In the genomic region with DNA sequence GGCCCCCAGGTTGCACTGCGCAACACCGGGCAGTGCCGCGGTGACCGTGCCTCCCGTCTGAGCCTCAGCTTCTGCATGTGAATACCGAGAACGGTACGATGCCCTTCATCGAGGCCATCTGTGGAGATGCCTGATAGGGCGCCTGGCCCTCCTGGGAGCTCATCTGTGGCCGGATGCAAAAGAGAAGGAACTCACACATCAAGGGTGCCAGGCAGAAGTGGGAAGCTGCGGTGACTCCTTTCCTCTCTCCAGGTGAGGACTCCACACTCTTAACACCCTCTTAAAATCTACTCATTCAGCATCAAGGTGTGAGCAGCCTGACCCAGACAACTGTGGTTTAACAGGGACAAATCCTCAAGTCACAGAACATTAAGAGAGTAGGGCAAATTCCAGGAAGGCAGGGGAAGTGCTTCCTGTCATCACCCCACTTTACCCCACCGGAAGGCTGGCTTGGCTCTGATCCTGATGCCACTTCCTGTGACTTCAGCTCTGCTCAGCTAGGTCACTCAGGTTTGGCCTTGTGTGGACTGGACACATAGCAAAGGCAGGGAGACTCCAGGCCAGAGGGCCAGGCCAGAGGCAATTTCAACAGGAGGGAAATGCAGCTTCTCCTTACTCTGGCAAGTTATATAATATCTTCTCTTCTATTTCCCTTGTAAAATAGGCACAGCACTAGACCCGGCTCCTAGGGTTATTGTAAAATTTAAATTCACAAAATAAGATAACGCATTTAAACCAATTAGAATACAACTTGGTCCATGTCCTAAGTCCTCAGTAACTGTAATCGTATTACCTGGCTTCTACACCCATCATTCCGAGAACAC, we compare ENCODE assay signal across 8 cellular contexts.
A peak's percentile ranks its signal among the peaks of the same experiment; 100 is the strongest.
DNase-seq lines count a peak whose midpoint lies in the region; ATAC-seq and TF ChIP-seq lines count a peak whose summit lies in the region.
"Had no signal": no experiment of that assay in that cellular context is flagged by ENCODE, and none has a peak within 500 bp of the region (broad histone marks: within the 10 kb centered on the region; RNA-seq: fewer than 3 reads in every experiment).

No MANE protein-coding gene starts in this region.

- RAD21 ChIA-PET in HCT116 (lab: Charles Lee; ENCODE audit: low non-redundant PET in 1 of 2, low total read pairs in 2 of 2, uncharacterized antibody in 2 of 2, unreplicated experiment in 2 of 2): no interaction called here

- TF ChIP-seq POLR2A in HCT116 (IDR thresholded peaks at IDR 0.05; ENCODE audit: borderline replicate concordance, extremely low read depth, insufficient read depth, insufficient read length) (no peak), gastrocnemius medialis (IDR thresholded peaks at IDR 0.05) (no peak)

- H3K27me3 ChIP-seq in HCT116 (ENCODE audit: insufficient read depth, low read length) (no peaks in the 10 kb centered on the region), RWPE2 (ENCODE audit: insufficient read depth, poor library complexity, severe bottlenecking) (no peaks in the 10 kb centered on the region), gastrocnemius medialis (no peaks in the 10 kb centered on the region), smooth muscle cell (ENCODE audit: low read depth) (no peaks in the 10 kb centered on the region)

- no peaks in the 10 kb centered on the region for H3K9me3 ChIP-seq in HCT116 (ENCODE audit: control insufficient read depth in 1 of 2, insufficient read depth in 1 of 2, low read depth in 1 of 2, low read length in 2 of 2)
- H3K9me3 ChIP-seq in RWPE2 (ENCODE audit: severe bottlenecking): no peaks in the 10 kb centered on the region
- H3K9me3 ChIP-seq in gastrocnemius medialis: no peaks in the 10 kb centered on the region
- H3K9me3 ChIP-seq in smooth muscle cell (replicated peaks; ENCODE audit: low read depth): no peaks in the 10 kb centered on the region
- H3K9me3 ChIP-seq: HAP-1 had no signal

- DNase-seq in HCT116 (ENCODE audit: low read depth, low spot score): no peak
- DNase-seq in RWPE2 (ENCODE audit: low spot score): no peak
- DNase-seq in gastrocnemius medialis: no peak
- no peak for DNase-seq in smooth muscle cell (lab: John Stamatoyannopoulos, UW; ENCODE audit: unreplicated experiment)
- DNase-seq in posterior cingulate gyrus: no peak

- H3K4me2 ChIP-seq in HCT116 (ENCODE audit: low read length) (peak overlapping the region; percentile 28; the same call in 1 of the 2 replicates), smooth muscle cell (no peak overlapping the region)

- in situ Hi-C loops in gastrocnemius medialis (cut with MboI; ENCODE audit: low sequenced_read_pairs in 4 of 4): loop anchor here (5.0 to 25.0 kb wide), 3 partner anchors 77 to 242 kb away; a partner anchor contains a TSS

- BruUV-seq in HCT116 (replicated peaks; lab: Mats Ljungman, UMichigan): no TSS peak

- H3F3A ChIP-seq in smooth muscle cell (ENCODE audit: low read depth): no peaks in the 10 kb centered on the region

- H3K27ac ChIP-seq in HCT116 (ENCODE audit: low read depth, low read length): no peak overlapping the region
- H3K27ac ChIP-seq in RWPE2 (ENCODE audit: poor library complexity, severe bottlenecking): peak overlapping the region; percentile 74
- H3K27ac ChIP-seq in cingulate gyrus (ENCODE audit: low read depth, low read length): peak overlapping the region; percentile 44
- peak overlapping the region in 3 of 4 donors; percentile 61 to 67 (median 66) for H3K27ac ChIP-seq in gastrocnemius medialis
- no peak overlapping the region for H3K27ac ChIP-seq in smooth muscle cell (ENCODE audit: low read depth)

- ATAC-seq in HCT116: no peak
- ATAC-seq in RWPE2 (ENCODE audit: low read depth): peak; percentile 12; the same call in 2 of the 3 replicates
- no peak for ATAC-seq in gastrocnemius medialis
- no peak for ATAC-seq in HG03571 (IDR thresholded peaks at IDR 0.05; ENCODE audit: unreplicated experiment)

- no peaks in the 10 kb centered on the region for H4K20me1 ChIP-seq in HCT116 (ENCODE audit: insufficient read depth)
- no peaks in the 10 kb centered on the region for H4K20me1 ChIP-seq in smooth muscle cell (ENCODE audit: low read depth)

- H3K79me2 ChIP-seq in HCT116 (ENCODE audit: insufficient read depth, low read length) (no peaks in the 10 kb centered on the region), smooth muscle cell (ENCODE audit: low read depth) (no peaks in the 10 kb centered on the region)

- CTCF ChIA-PET in HCT116 (lab: Charles Lee): interaction anchor here (1.6 to 3.9 kb wide), 3 partner anchors 11 to 248 kb away, joined by 6 to 16 read pairs (median 12); no protein-coding TSS in a partner anchor

- intact Hi-C loops in HCT116 (cut with micrococcal nuclease): loop anchor here (5.0 kb wide), 1 partner anchor 102 kb away; a partner anchor contains a TSS
- intact Hi-C loops in gastrocnemius medialis (cut with DNase I; ENCODE audit: low total_unique reads): loop anchor here (2.0 to 10.0 kb wide), 4 partner anchors 73 to 442 kb away; no protein-coding TSS in a partner anchor
- intact Hi-C loops in posterior cingulate gyrus (cut with DNase I): loop anchor here (5.0 to 10.0 kb wide), 4 partner anchors 65 to 402 kb away; a partner anchor contains a TSS

- POLR2A ChIA-PET in HCT116 (lab: Charles Lee): no interaction called here

- H3K9ac ChIP-seq in HCT116 (ENCODE audit: low read length) (no peak overlapping the region), smooth muscle cell (ENCODE audit: low read depth) (no peak overlapping the region)

- H3K4me1 ChIP-seq in HCT116 (ENCODE audit: control insufficient read depth in 1 of 2, insufficient read depth in 2 of 2, low read length in 2 of 2) (peaks cover 0 to 10% of the 10 kb centered on the region in 2 experiments; a peak in 2 of 4 replicates), RWPE2 (ENCODE audit: insufficient read depth, poor library complexity, severe bottlenecking) (peaks cover 19% of the 10 kb centered on the region), gastrocnemius medialis (peaks cover 11 to 22% of the 10 kb centered on the region in 2 donors), smooth muscle cell (ENCODE audit: low read depth) (no peaks in the 10 kb centered on the region)
- H3K4me1 ChIP-seq: HAP-1 had no signal

- no peak overlapping the region for H3K4me3 ChIP-seq in HCT116 (replicated peaks in 1 of 2; ENCODE audit: low read depth in 1 of 2, low read length in 2 of 2)
- H3K4me3 ChIP-seq in RWPE2 (ENCODE audit: severe bottlenecking): no peak overlapping the region
- H3K4me3 ChIP-seq in gastrocnemius medialis: no peak overlapping the region
- no peak overlapping the region for H3K4me3 ChIP-seq in smooth muscle cell
- H3K4me3 ChIP-seq: HAP-1 had no signal

- H3K36me3 ChIP-seq in HCT116 (ENCODE audit: control insufficient read depth in 1 of 2, insufficient read depth in 2 of 2, low read length in 2 of 2): no peaks in the 10 kb centered on the region
- H3K36me3 ChIP-seq in RWPE2 (ENCODE audit: low read depth): no peaks in the 10 kb centered on the region
- no peaks in the 10 kb centered on the region for H3K36me3 ChIP-seq in gastrocnemius medialis
- no peaks in the 10 kb centered on the region for H3K36me3 ChIP-seq in smooth muscle cell (ENCODE audit: low read depth)
- H3K36me3 ChIP-seq: HAP-1 had no signal

- TF ChIP-seq RAD21 in HCT116 (IDR thresholded peaks at IDR 0.05; ENCODE audit: low read depth): no peak

- WGBS in smooth muscle cell (ENCODE audit: low lambda C conversion rate): 85% methylated on average over 18 of the region's 18 CpGs

- no peaks in the 10 kb centered on the region for H3K9me2 ChIP-seq in HCT116 (ENCODE audit: insufficient read depth)

- H2AFZ ChIP-seq in HCT116 (ENCODE audit: low read depth, low read length, poor library complexity, severe bottlenecking) (no peak overlapping the region), smooth muscle cell (ENCODE audit: low read depth) (no peak overlapping the region)

- TF ChIP-seq CTCF in HCT116 (IDR thresholded peaks at IDR 0.05 in 2 of 3, conservative IDR thresholded peaks at IDR 0.05 in 1 of 3; ENCODE audit: borderline replicate concordance in 1 of 3, insufficient read depth in 1 of 3, low read depth in 2 of 3, low read length in 2 of 3) (no peak), RWPE2 (IDR thresholded peaks at IDR 0.05; ENCODE audit: poor library complexity, severe bottlenecking) (no peak), gastrocnemius medialis (IDR thresholded peaks at IDR 0.05 in 4 of 5, conservative IDR thresholded peaks at IDR 0.05 in 1 of 5) (no peak), smooth muscle cell (IDR thresholded peaks at IDR 0.05; ENCODE audit: borderline replicate concordance, insufficient read depth, poor library complexity, severe bottlenecking) (no peak)

TF ChIP-seq in HCT116, 20 proteins besides CTCF, POLR2A, EP300 and RAD21 (continues in another document):
- TF ChIP-seq EZH2phosphoT487 (IDR thresholded peaks at IDR 0.05; ENCODE audit: borderline replicate concordance) (no peak), ZNF274 (IDR thresholded peaks at IDR 0.05; ENCODE audit: low read depth, low read length) (no peak), POLR2AphosphoS5 (IDR thresholded peaks at IDR 0.05; ENCODE audit: low read depth, low read length) (no peak)
- TF ChIP-seq, protein P1, sequence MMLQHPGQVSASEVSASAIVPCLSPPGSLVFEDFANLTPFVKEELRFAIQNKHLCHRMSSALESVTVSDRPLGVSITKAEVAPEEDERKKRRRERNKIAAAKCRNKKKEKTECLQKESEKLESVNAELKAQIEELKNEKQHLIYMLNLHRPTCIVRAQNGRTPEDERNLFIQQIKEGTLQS (IDR thresholded peaks at IDR 0.05): no peak
- TF ChIP-seq, protein P2, sequence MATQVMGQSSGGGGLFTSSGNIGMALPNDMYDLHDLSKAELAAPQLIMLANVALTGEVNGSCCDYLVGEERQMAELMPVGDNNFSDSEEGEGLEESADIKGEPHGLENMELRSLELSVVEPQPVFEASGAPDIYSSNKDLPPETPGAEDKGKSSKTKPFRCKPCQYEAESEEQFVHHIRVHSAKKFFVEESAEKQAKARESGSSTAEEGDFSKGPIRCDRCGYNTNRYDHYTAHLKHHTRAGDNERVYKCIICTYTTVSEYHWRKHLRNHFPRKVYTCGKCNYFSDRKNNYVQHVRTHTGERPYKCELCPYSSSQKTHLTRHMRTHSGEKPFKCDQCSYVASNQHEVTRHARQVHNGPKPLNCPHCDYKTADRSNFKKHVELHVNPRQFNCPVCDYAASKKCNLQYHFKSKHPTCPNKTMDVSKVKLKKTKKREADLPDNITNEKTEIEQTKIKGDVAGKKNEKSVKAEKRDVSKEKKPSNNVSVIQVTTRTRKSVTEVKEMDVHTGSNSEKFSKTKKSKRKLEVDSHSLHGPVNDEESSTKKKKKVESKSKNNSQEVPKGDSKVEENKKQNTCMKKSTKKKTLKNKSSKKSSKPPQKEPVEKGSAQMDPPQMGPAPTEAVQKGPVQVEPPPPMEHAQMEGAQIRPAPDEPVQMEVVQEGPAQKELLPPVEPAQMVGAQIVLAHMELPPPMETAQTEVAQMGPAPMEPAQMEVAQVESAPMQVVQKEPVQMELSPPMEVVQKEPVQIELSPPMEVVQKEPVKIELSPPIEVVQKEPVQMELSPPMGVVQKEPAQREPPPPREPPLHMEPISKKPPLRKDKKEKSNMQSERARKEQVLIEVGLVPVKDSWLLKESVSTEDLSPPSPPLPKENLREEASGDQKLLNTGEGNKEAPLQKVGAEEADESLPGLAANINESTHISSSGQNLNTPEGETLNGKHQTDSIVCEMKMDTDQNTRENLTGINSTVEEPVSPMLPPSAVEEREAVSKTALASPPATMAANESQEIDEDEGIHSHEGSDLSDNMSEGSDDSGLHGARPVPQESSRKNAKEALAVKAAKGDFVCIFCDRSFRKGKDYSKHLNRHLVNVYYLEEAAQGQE (IDR thresholded peaks at IDR 0.05; ENCODE audit: low read depth): no peak

Comparison
In these comparisons a context has a peak if more than half of its experiments do, and no peak if none do; other contexts are left out.
1. H3K27ac ChIP-seq: peak in RWPE2 (single experiment), cingulate gyrus (single experiment) and gastrocnemius medialis (3 of 4); none in HCT116 (single experiment) and smooth muscle cell (single experiment).